In genomic region chr1:38140025-38140487, GRCh38 we compare ENCODE assay signal across 17 cellular contexts.
DNase-seq lines count a peak whose midpoint lies in the region; ATAC-seq and TF ChIP-seq lines count a peak whose summit lies in the region.
"Had no signal": no experiment of that assay in that cellular context is flagged by ENCODE, and none has a peak within 500 bp of the region (broad histone marks: within the 10 kb centered on the region; RNA-seq: fewer than 3 reads in every experiment).

No MANE protein-coding gene starts in this region.

- no peak overlapping the region for H3K4me3 ChIP-seq in smooth muscle cell
- H3K4me3 ChIP-seq in WERI-Rb-1 (ENCODE audit: low read depth, low read length), result no peak overlapping the region
- H3K4me3 ChIP-seq: Peyer's patch had no signal

- H3K36me3 ChIP-seq in smooth muscle cell (ENCODE audit: low read depth) (no peaks in the 10 kb centered on the region), WERI-Rb-1 (no peaks in the 10 kb centered on the region)
- H3K36me3 ChIP-seq: Peyer's patch had no signal

- peaks cover 14% of the 10 kb centered on the region for H3K27me3 ChIP-seq in smooth muscle cell (ENCODE audit: low read depth)
- no peaks in the 10 kb centered on the region for H3K27me3 ChIP-seq in WERI-Rb-1 (ENCODE audit: insufficient read depth, low read depth, severe bottlenecking)
- H3K27me3 ChIP-seq: Peyer's patch had no signal

- H3K9me3 ChIP-seq in smooth muscle cell (replicated peaks; ENCODE audit: low read depth) (no peaks in the 10 kb centered on the region), WERI-Rb-1 (ENCODE audit: severe bottlenecking) (no peaks in the 10 kb centered on the region)
- H3K9me3 ChIP-seq: Peyer's patch had no signal

- ATAC-seq in GM21723 (IDR thresholded peaks at IDR 0.05; ENCODE audit: unreplicated experiment) (no peak), GM19397 (IDR thresholded peaks at IDR 0.05; ENCODE audit: unreplicated experiment) (no peak)

- H3K27ac ChIP-seq in smooth muscle cell (ENCODE audit: low read depth) (no peak overlapping the region), WERI-Rb-1 (no peak overlapping the region)

- H3F3A ChIP-seq in smooth muscle cell (ENCODE audit: low read depth), result peaks cover 4% of the 10 kb centered on the region

- 22% methylated on average over 9 of the region's 9 CpGs for WGBS in smooth muscle cell (ENCODE audit: low lambda C conversion rate)

- peak overlapping the region; percentile 66 for H3K4me2 ChIP-seq in smooth muscle cell

- no peak overlapping the region for H3K9ac ChIP-seq in smooth muscle cell (ENCODE audit: low read depth)

- no peak for TF ChIP-seq CTCF in smooth muscle cell (IDR thresholded peaks at IDR 0.05; ENCODE audit: borderline replicate concordance, insufficient read depth, poor library complexity, severe bottlenecking)
- no peak for TF ChIP-seq CTCF in WERI-Rb-1 (IDR thresholded peaks at IDR 0.05; ENCODE audit: low read depth, low read length)

- DNase-seq in H4 (ENCODE audit: low spot score) (peak; percentile 57), amniotic epithelial cell (ENCODE audit: low read depth) (peak; percentile 9), iris pigment epithelial cell (ENCODE audit: low read depth) (peak; percentile 16), smooth muscle cell (lab: John Stamatoyannopoulos, UW; ENCODE audit: unreplicated experiment) (no peak), WERI-Rb-1 (no peak)
- DNase-seq in activated CD8-positive, alpha-beta memory T cell treated with anti-CD3 and anti-CD28 coated beads for 24 hours, result no peak
- DNase-seq: activated naive CD8-positive, alpha-beta T cell treated with anti-CD3 and anti-CD28 coated beads, Interleukin-2, amount 10 ng/mL, durations not matched to agents 7 days and 5 days; cerebellar nuclear complex; DMS53; hippocampal formation; Kasumi-1; mammary epithelial cell; NCI-H524; Peyer's patch; T-helper 1 cell had no signal

- no peaks in the 10 kb centered on the region for H3K79me2 ChIP-seq in smooth muscle cell (ENCODE audit: low read depth)

- no peaks in the 10 kb centered on the region for H4K20me1 ChIP-seq in smooth muscle cell (ENCODE audit: low read depth)

- peaks cover 26% of the 10 kb centered on the region for H3K4me1 ChIP-seq in smooth muscle cell (ENCODE audit: low read depth)

- H2AFZ ChIP-seq in smooth muscle cell (ENCODE audit: low read depth), result no peak overlapping the region

Comparison
In these comparisons a context has a peak if more than half of its experiments do, and no peak if none do; other contexts are left out.
1. DNase-seq: peak in H4 (single experiment), amniotic epithelial cell (single experiment) and iris pigment epithelial cell (single experiment); none in smooth muscle cell (single experiment), activated CD8-positive, alpha-beta memory T cell treated with anti-CD3 and anti-CD28 coated beads for 24 hours (single experiment) and WERI-Rb-1 (single experiment).